In genomic region chr10:93859049-93859655, GRCh38 we compare ENCODE assay signal across 11 cellular contexts. TPM values are rescaled to one million over a fixed set of nuclear protein-coding genes. Genes with fewer than 3 reads are reported as not detected.
DNase-seq lines count a peak whose midpoint lies in the region; ATAC-seq and TF ChIP-seq lines count a peak whose summit lies in the region.
"Had no signal": no experiment of that assay in that cellular context is flagged by ENCODE, and none has a peak within 500 bp of the region (broad histone marks: within the 10 kb centered on the region; RNA-seq: fewer than 3 reads in every experiment).

No MANE protein-coding gene starts in this region.

- no peaks in the 10 kb centered on the region for H3K4me1 Mint-ChIP-seq in activated naive CD8-positive, alpha-beta T cell treated with anti-CD3 and anti-CD28 coated beads, Interleukin-2, amount 50 U/mL, for 24 hours

- no peak overlapping the region for H3K4me2 ChIP-seq in DND-41 (ENCODE audit: insufficient read depth, low read length)

- DNase-seq in DND-41 (no peak), KBM-7 (peak; percentile 46), astrocyte of the spinal cord (ENCODE audit: low read depth, low spot score) (peak; percentile 19), lung (ENCODE audit: low spot score) (no peak), NCI-H1930 (lab: John Stamatoyannopoulos, UW) (no peak), NCI-H1092 treated with DMSO at 0.1 percent for 48 hours (lab: John Stamatoyannopoulos, UW) (no peak), germinal center (ENCODE audit: low spot score) (no peak)
- no peak for DNase-seq in activated naive CD8-positive, alpha-beta T cell treated with anti-CD3 and anti-CD28 coated beads, Interleukin-2, amount 50 U/mL, for 24 hours
- DNase-seq: activated CD8-positive, alpha-beta memory T cell treated with anti-CD3 and anti-CD28 coated beads, Interleukin-2, amount 50 U/mL, for 48 hours; NCI-H187 treated with DMSO at 0.1 percent for 48 hours; stimulated activated CD4-positive, alpha-beta T cell treated with anti-CD3 and anti-CD28 coated beads, Interleukin-2, amount 100 ng/mL, for 48 hours had no signal

- H3K27me3 ChIP-seq in DND-41 (ENCODE audit: insufficient read depth, low read length, poor library complexity) (no peaks in the 10 kb centered on the region), lung (ENCODE audit: control insufficient read depth, insufficient read depth) (no peaks in the 10 kb centered on the region)

- no peaks in the 10 kb centered on the region for H3K9me3 Mint-ChIP-seq in activated naive CD8-positive, alpha-beta T cell treated with anti-CD3 and anti-CD28 coated beads, Interleukin-2, amount 50 U/mL, for 24 hours

- H3K4me1 ChIP-seq in DND-41 (ENCODE audit: insufficient read depth, low read length) (no peaks in the 10 kb centered on the region), lung (ENCODE audit: control insufficient read depth in 2 of 2, insufficient read depth in 2 of 2, low read length in 2 of 2) (no peaks in the 10 kb centered on the region)

- no peaks in the 10 kb centered on the region for H3K27me3 Mint-ChIP-seq in activated naive CD8-positive, alpha-beta T cell treated with anti-CD3 and anti-CD28 coated beads, Interleukin-2, amount 50 U/mL, for 24 hours

- in situ Hi-C loops in KBM-7 (cut with MboI; ENCODE audit: low pct_unique_long_range_greater_than_20kb, low sequenced_read_pairs), result no loop called here
- in situ Hi-C loops in astrocyte of the spinal cord (cut with HindIII; ENCODE audit: low sequenced_read_pairs), result no loop called here

- ATAC-seq in DND-41 (ENCODE audit: insufficient read depth, low read depth) (no peak), lung (ENCODE audit: insufficient read depth, low FRiP score) (no peak)
- no peak for ATAC-seq in activated naive CD8-positive, alpha-beta T cell treated with anti-CD3 and anti-CD28 coated beads, Interleukin-2, amount 50 U/mL, for 24 hours

- H3K36me3 ChIP-seq in DND-41 (ENCODE audit: insufficient read depth, low read length), result no peaks in the 10 kb centered on the region
- no peaks in the 10 kb centered on the region for H3K36me3 ChIP-seq in lung (ENCODE audit: control insufficient read depth in 2 of 2, insufficient read depth in 2 of 2, low read length in 2 of 2)

- no peak overlapping the region for H3K4me3 Mint-ChIP-seq in activated naive CD8-positive, alpha-beta T cell treated with anti-CD3 and anti-CD28 coated beads, Interleukin-2, amount 50 U/mL, for 24 hours

- no peaks in the 10 kb centered on the region for H3K36me3 Mint-ChIP-seq in activated naive CD8-positive, alpha-beta T cell treated with anti-CD3 and anti-CD28 coated beads, Interleukin-2, amount 50 U/mL, for 24 hours (ENCODE audit: low read depth)

- H3K9me3 ChIP-seq in DND-41 (ENCODE audit: insufficient read depth, low read length, severe bottlenecking) (no peaks in the 10 kb centered on the region), lung (ENCODE audit: control insufficient read depth in 2 of 2, insufficient read depth in 1 of 2, low read length in 1 of 2) (no peaks in the 10 kb centered on the region)

- H4K20me1 ChIP-seq in DND-41 (ENCODE audit: insufficient read depth, low read length), result no peaks in the 10 kb centered on the region

- H3K4me3 ChIP-seq in DND-41 (ENCODE audit: low read depth in 1 of 2, low read length in 2 of 2) (no peak overlapping the region), astrocyte of the spinal cord (ENCODE audit: low read depth, low read length) (no peak overlapping the region), lung (no peak overlapping the region)

- no peak overlapping the region for H3K9ac ChIP-seq in DND-41 (ENCODE audit: low read depth, low read length)

- 37 to 47% methylated on average over 3 of the region's 3 CpGs for WGBS in lung, 2 donors

- TF ChIP-seq CTCF in DND-41 (IDR thresholded peaks at IDR 0.05; ENCODE audit: borderline replicate concordance, extremely low read depth, low read length, poor library complexity, severe bottlenecking) (peak; percentile 44), astrocyte of the spinal cord (IDR thresholded peaks at IDR 0.05; ENCODE audit: low read depth, low read length) (peak; percentile 31), lung (IDR thresholded peaks at IDR 0.05; ENCODE audit: control extremely low read depth, extremely low read depth) (peak; percentile 7)

- no peak overlapping the region for H3K27ac ChIP-seq in DND-41 (ENCODE audit: low read length)
- no peak overlapping the region for H3K27ac ChIP-seq in lung (ENCODE audit: low read depth in 1 of 2, low read length in 1 of 2)

- no peak overlapping the region for H3K27ac Mint-ChIP-seq in activated naive CD8-positive, alpha-beta T cell treated with anti-CD3 and anti-CD28 coated beads, Interleukin-2, amount 50 U/mL, for 24 hours

- no peaks in the 10 kb centered on the region for H3K79me2 ChIP-seq in DND-41 (ENCODE audit: insufficient read depth, low read length)

- no peak overlapping the region for H2AFZ ChIP-seq in DND-41 (ENCODE audit: low read depth, low read length)

RNA-seq across cellular contexts. Expression of gene SLC35G1, which starts 34.6 kb away (rescaled TPM):
- 1 to 10 TPM; 2.0 to 3.8 TPM for total RNA-seq in lung
- polyA plus RNA-seq in lung, result 1 to 10 TPM; 1.6 to 2.1 TPM

Comparison
In these comparisons a context has a peak if more than half of its experiments do, and no peak if none do; other contexts are left out.
1. DNase-seq: peak in KBM-7 (single experiment) and astrocyte of the spinal cord (single experiment); none in DND-41 (single experiment), lung (single experiment), NCI-H1930 (0 of 2), NCI-H1092 treated with DMSO at 0.1 percent for 48 hours (single experiment), activated naive CD8-positive, alpha-beta T cell treated with anti-CD3 and anti-CD28 coated beads, Interleukin-2, amount 50 U/mL, for 24 hours (single experiment) and germinal center (single experiment).
2. Peak in every context shown above with its lines, with median percentiles within 50 percentile points of each other: CTCF ChIP-seq.